Comparison of ENCODE assay signal across 19 cellular contexts in the genomic region with DNA sequence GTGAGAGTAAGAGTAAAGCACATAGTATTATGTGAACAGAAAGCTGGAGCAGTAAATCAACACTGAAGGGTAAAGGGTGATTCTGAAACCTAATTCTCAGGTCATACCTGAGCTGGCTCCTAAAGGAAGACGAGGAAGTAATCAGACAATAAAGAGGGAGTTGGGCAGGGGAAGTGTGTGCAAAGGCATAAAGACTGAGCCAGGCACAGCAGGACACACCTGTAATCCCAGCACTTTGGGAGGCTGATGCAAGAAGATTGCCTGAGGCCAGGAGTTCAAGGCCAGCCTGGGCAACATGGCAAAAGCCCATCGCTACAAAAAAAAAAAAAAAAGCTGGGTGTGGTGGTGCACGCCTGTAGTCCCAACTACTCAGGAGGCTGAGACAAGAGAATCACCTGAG. TPM values are rescaled to one million over a fixed set of nuclear protein-coding genes. Genes with fewer than 3 reads are reported as not detected.
DNase-seq lines count a peak whose midpoint lies in the region; ATAC-seq and TF ChIP-seq lines count a peak whose summit lies in the region.
"Had no signal": no experiment of that assay in that cellular context is flagged by ENCODE, and none has a peak within 500 bp of the region (broad histone marks: within the 10 kb centered on the region; RNA-seq: fewer than 3 reads in every experiment).

No MANE protein-coding gene starts in this region.

- H2BK120ac ChIP-seq in H9 (ENCODE audit: low read depth, low read length, poor library complexity, severe bottlenecking): no peak overlapping the region

- no peak overlapping the region for H3K4me3 ChIP-seq in CD4-positive, alpha-beta memory T cell (ENCODE audit: low read length in 2 of 2)
- no peak overlapping the region for H3K4me3 ChIP-seq in adrenal gland

- H3K36me3 ChIP-seq in CD4-positive, alpha-beta memory T cell (ENCODE audit: insufficient read depth, low read length): no peaks in the 10 kb centered on the region
- H3K36me3 ChIP-seq in adrenal gland (replicated peaks in 1 of 2): peaks cover 0 to 4% of the 10 kb centered on the region in 2 donors

- no peak overlapping the region for H3K23ac ChIP-seq in H9 (ENCODE audit: insufficient read length, low read depth, low read length)

- no peak overlapping the region for H3K4ac ChIP-seq in H9 (ENCODE audit: low read depth, low read length)

- intact Hi-C loops in CD4-positive, alpha-beta memory T cell (cut with micrococcal nuclease): no loop called here
- intact Hi-C loops in adrenal gland (cut with DNase I): no loop called here

- no peak overlapping the region for H2BK12ac ChIP-seq in H9 (ENCODE audit: insufficient read length, low read depth, low read length)

- H3K27me3 Mint-ChIP-seq in CD4-positive, alpha-beta memory T cell: no peaks in the 10 kb centered on the region
- H3K27me3 Mint-ChIP-seq in H9 (ENCODE audit: low read depth): no peaks in the 10 kb centered on the region
- no peaks in the 10 kb centered on the region for H3K27me3 Mint-ChIP-seq in brain
- peaks cover 4% of the 10 kb centered on the region for H3K27me3 Mint-ChIP-seq in nephron progenitor cell (ENCODE audit: low read depth, poor library complexity)
- H3K27me3 Mint-ChIP-seq: IgD-negative memory B cell had no signal

- no peak overlapping the region for H3T11ph ChIP-seq in H9 (ENCODE audit: low read length)

- no peak for ATAC-seq in GM18861 (IDR thresholded peaks at IDR 0.05; ENCODE audit: unreplicated experiment)

- peak overlapping the region in 5 of 7 donors; percentile 1 to 65 (median 34) for H3K27ac Mint-ChIP-seq in CD4-positive, alpha-beta memory T cell
- H3K27ac Mint-ChIP-seq in H9: peak overlapping the region; percentile 44 to 87 (median 59); a peak in 6 of 7 replicates
- peak overlapping the region in 3 of 5 experiments; percentile 7 to 48 (median 48) for H3K27ac Mint-ChIP-seq in brain
- peak overlapping the region; percentile 8 for H3K27ac Mint-ChIP-seq in nephron progenitor cell

- no CpG with 5 or more reads among the region's 3 CpGs for WGBS in H9 (ENCODE audit: extremely low coverage, insufficient read length, low lambda C conversion rate)
- WGBS in adrenal gland, 4 donors: 79 to 89% (median 87%) methylated on average over 3 of the region's 3 CpGs

- TF ChIP-seq CTCF in H9 (conservative IDR thresholded peaks at IDR 0.05) (no peak), brain (conservative IDR thresholded peaks at IDR 0.05) (no peak), nephron progenitor cell (IDR thresholded peaks at IDR 0.05) (no peak), adrenal gland (IDR thresholded peaks at IDR 0.05) (no peak)

- no peak for DNase-seq in CD4-positive, alpha-beta memory T cell
- DNase-seq in H9 (no peak), nephron progenitor cell (no peak), adrenal gland (no peak), pons (ENCODE audit: low spot score) (no peak), COLO829 (ENCODE audit: low spot score) (no peak)
- DNase-seq: Calu3, DMS79, NCI-H1417 treated with DMSO at 0.1 percent for 48 hours, NCI-H1930, NCI-H510A, NCI-H82, SW 1271 had no signal

- H3K18ac ChIP-seq in H9 (ENCODE audit: insufficient read length, low read depth, low read length): no peak overlapping the region

- H3K4me2 ChIP-seq in H9 (ENCODE audit: insufficient read depth, insufficient read length, low read length): no peak overlapping the region

- CTCF ChIA-PET in CD4-positive, alpha-beta memory T cell (lab: Charles Lee; ENCODE audit: partially characterized antibody): interaction anchor here (0.6 to 2.5 kb wide), 6 partner anchors 11 to 57 kb away, joined by 3 to 11 read pairs (median 5); no protein-coding TSS in a partner anchor

- no peak overlapping the region for H3K9ac ChIP-seq in H9 (ENCODE audit: extremely low read depth, insufficient read length, low read length)

- H4K91ac ChIP-seq in H9 (ENCODE audit: insufficient read length, low read depth, low read length): no peak overlapping the region

- H3K4me1 ChIP-seq in CD4-positive, alpha-beta memory T cell (ENCODE audit: insufficient read depth, low read length): peaks cover 8% of the 10 kb centered on the region
- H3K4me1 ChIP-seq in H9 (ENCODE audit: insufficient read depth, low read length) (no peaks in the 10 kb centered on the region), adrenal gland (replicated peaks in 1 of 2) (peaks cover 0 to 17% of the 10 kb centered on the region in 2 donors)

- no peak for TF ChIP-seq POLR2A in adrenal gland (IDR thresholded peaks at IDR 0.05)

- no peak overlapping the region for H4K5ac ChIP-seq in H9 (ENCODE audit: insufficient read length, low read depth, low read length)

- no peak overlapping the region for H3K14ac ChIP-seq in H9 (ENCODE audit: insufficient read depth, low read length)

- H2BK5ac ChIP-seq in H9 (ENCODE audit: insufficient read length, low read length): no peak overlapping the region

- H3K23me2 ChIP-seq in H9 (ENCODE audit: insufficient read length, low read depth, low read length, poor library complexity, severe bottlenecking): no peaks in the 10 kb centered on the region

- no peak overlapping the region for H3K27ac ChIP-seq in CD4-positive, alpha-beta memory T cell (ENCODE audit: low read depth, low read length)
- H3K27ac ChIP-seq in H9 (ENCODE audit: insufficient read length, low read depth, low read length) (no peak overlapping the region), adrenal gland (no peak overlapping the region)

- no peak overlapping the region for H2BK20ac ChIP-seq in H9 (ENCODE audit: low read depth, low read length, poor library complexity, severe bottlenecking)

- no peaks in the 10 kb centered on the region for H3K27me3 ChIP-seq in CD4-positive, alpha-beta memory T cell (ENCODE audit: insufficient read depth, low read length)
- H3K27me3 ChIP-seq in H9 (ENCODE audit: insufficient read depth, low read length) (no peaks in the 10 kb centered on the region), adrenal gland (no peaks in the 10 kb centered on the region)

- H3K79me1 ChIP-seq in H9 (ENCODE audit: insufficient read depth, low read depth, low read length, poor library complexity, severe bottlenecking): peaks cover 10% of the 10 kb centered on the region

- POLR2A ChIA-PET in CD4-positive, alpha-beta memory T cell (lab: Charles Lee; ENCODE audit: partially characterized antibody): no interaction called here

- no peaks in the 10 kb centered on the region for H3K9me3 Mint-ChIP-seq in CD4-positive, alpha-beta memory T cell
- no peaks in the 10 kb centered on the region for H3K9me3 Mint-ChIP-seq in H9
- no peaks in the 10 kb centered on the region for H3K9me3 Mint-ChIP-seq in brain
- no peaks in the 10 kb centered on the region for H3K9me3 Mint-ChIP-seq in nephron progenitor cell
- H3K9me3 Mint-ChIP-seq: IgD-negative memory B cell had no signal

- no peak overlapping the region for H2AK5ac ChIP-seq in H9 (ENCODE audit: insufficient read length, low read length)

- no peak overlapping the region for H4K8ac ChIP-seq in H9 (replicated peaks; ENCODE audit: insufficient read length, low read depth, low read length)

- peaks cover 27% of the 10 kb centered on the region; the same call in 1 of the 2 replicates for H3K79me2 ChIP-seq in H9 (ENCODE audit: insufficient read depth, low read length)

- no peaks in the 10 kb centered on the region for H4K20me1 ChIP-seq in H9 (ENCODE audit: control insufficient read depth, insufficient read depth, insufficient read length)

- no peak overlapping the region for H2AFZ ChIP-seq in H9 (ENCODE audit: low read length)

- H3K9me3 ChIP-seq in CD4-positive, alpha-beta memory T cell (ENCODE audit: control insufficient read depth in 1 of 2, low read length in 2 of 2): no peaks in the 10 kb centered on the region
- H3K9me3 ChIP-seq in H9 (ENCODE audit: control insufficient read depth, low read depth, low read length) (no peaks in the 10 kb centered on the region), adrenal gland (replicated peaks in 1 of 3) (no peaks in the 10 kb centered on the region)

- peaks cover 22 to 48% (median 36%) of the 10 kb centered on the region in 4 donors for H3K4me1 Mint-ChIP-seq in CD4-positive, alpha-beta memory T cell
- H3K4me1 Mint-ChIP-seq in H9 (peaks cover 11 to 13% of the 10 kb centered on the region in 2 experiments), brain (peaks cover 34% of the 10 kb centered on the region), nephron progenitor cell (peaks cover 23% of the 10 kb centered on the region)

- H3K56ac ChIP-seq in H9 (ENCODE audit: insufficient read length, low read depth, low read length): no peak overlapping the region

- H2BK15ac ChIP-seq in H9 (ENCODE audit: low read depth, low read length): no peak overlapping the region

- peaks cover 11 to 33% of the 10 kb centered on the region in 2 donors for H3K36me3 Mint-ChIP-seq in CD4-positive, alpha-beta memory T cell
- peaks cover 1 to 40% (median 23%) of the 10 kb centered on the region in 3 experiments; a peak in 6 of 7 replicates for H3K36me3 Mint-ChIP-seq in H9 (ENCODE audit: insufficient read depth in 1 of 3, low read depth in 3 of 3)
- H3K36me3 Mint-ChIP-seq in brain: peaks cover 18% of the 10 kb centered on the region
- H3K36me3 Mint-ChIP-seq in nephron progenitor cell (ENCODE audit: low read depth): peaks cover 27% of the 10 kb centered on the region

- no peak overlapping the region for H3K4me3 Mint-ChIP-seq in CD4-positive, alpha-beta memory T cell
- H3K4me3 Mint-ChIP-seq in H9: no peak overlapping the region
- H3K4me3 Mint-ChIP-seq in brain: peak overlapping the region in 2 of 5 experiments; percentile 1 to 22
- no peak overlapping the region for H3K4me3 Mint-ChIP-seq in nephron progenitor cell
- H3K4me3 Mint-ChIP-seq: IgD-negative memory B cell had no signal

RNA-seq across cellular contexts. Expression of a gene that starts 9.6 kb away (rescaled TPM):
- total RNA-seq in CD4-positive, alpha-beta memory T cell: 10 to 100 TPM; 69.8 to 77.5 TPM
- polyA plus RNA-seq in CD4-positive, alpha-beta memory T cell: 10 to 100 TPM; 22.6 to 31.2 TPM
- total RNA-seq in H9 (2021) (254 and 263 TPM in 2 replicates), adrenal gland (100 to 1,000 TPM in 5 of 8 donors, 10 to 100 TPM in 3; 86.8 to 237 (median 139) TPM)
- polyA plus RNA-seq in brain (ENCODE audit: insufficient read depth, low read depth, low replicate concordance) (201 TPM), adrenal gland (100 to 1,000 TPM in 1 of 3 donors, 10 to 100 TPM in 2; 55.2 to 172 (median 62.5) TPM)

RNA-seq across cellular contexts. Expression of a gene that starts 22.4 kb away (rescaled TPM):
- 10 to 100 TPM; 77.7 to 81.1 TPM for total RNA-seq in CD4-positive, alpha-beta memory T cell
- 100 to 1,000 TPM; 212 to 238 TPM for polyA plus RNA-seq in CD4-positive, alpha-beta memory T cell
- total RNA-seq in H9 (2021): 40.8 and 43.6 TPM in 2 replicates
- 2.8 TPM for polyA plus RNA-seq in brain (ENCODE audit: insufficient read depth, low read depth, low replicate concordance)
- 10 to 100 TPM in 6 of 8 donors, 1 to 10 TPM in 2; 4.1 to 49.7 (median 20.0) TPM for total RNA-seq in adrenal gland
- polyA plus RNA-seq in adrenal gland: 100 to 1,000 TPM in 1 of 3 donors, 10 to 100 TPM in 2; 52.9 to 118 (median 64.4) TPM

RNA-seq across cellular contexts. Expression of a gene that starts 23.8 kb away (rescaled TPM):
- 10 to 100 TPM; 12.9 to 13.0 TPM for total RNA-seq in CD4-positive, alpha-beta memory T cell
- under 1 TPM; 0.56 to 0.72 TPM for polyA plus RNA-seq in CD4-positive, alpha-beta memory T cell
- total RNA-seq in H9 (2021): 0.37 and 0.53 TPM in 2 replicates
- polyA plus RNA-seq in brain (ENCODE audit: insufficient read depth, low read depth, low replicate concordance): 2.4 TPM
- under 1 TPM in 3 of 8 donors, not detected in 5; 0.15 to 0.40 (median 0.19) TPM for total RNA-seq in adrenal gland
- under 1 TPM in 2 of 3 donors, not detected in 1; 0.84 to 0.88 TPM for polyA plus RNA-seq in adrenal gland
- total RNA-seq: Calu3 had no signal
- polyA plus RNA-seq: IgD-negative memory B cell had no signal

RNA-seq across cellular contexts. Expression of a gene that starts 30.4 kb away (rescaled TPM):
- total RNA-seq in CD4-positive, alpha-beta memory T cell: 1 to 10 TPM; 1.8 to 2.8 TPM
- 1 to 10 TPM in 1 of 2 donors, under 1 TPM in 1; 0.55 to 1.1 TPM for polyA plus RNA-seq in CD4-positive, alpha-beta memory T cell
- total RNA-seq in H9 (2021) (not detected in 2 replicates), adrenal gland (not detected)
- polyA plus RNA-seq in brain (ENCODE audit: insufficient read depth, low read depth, low replicate concordance) (not detected), adrenal gland (not detected)
- total RNA-seq: Calu3, HT1080, LHCN-M2, SK-MEL-5 had no signal

RNA-seq across cellular contexts. Expression of a gene that starts 51.4 kb away (rescaled TPM):
- total RNA-seq in CD4-positive, alpha-beta memory T cell: not detected
- polyA plus RNA-seq in CD4-positive, alpha-beta memory T cell: not detected
- total RNA-seq in H9 (2021) (0.35 and 0.39 TPM in 2 replicates), adrenal gland (under 1 TPM in 7 of 8 donors, not detected in 1; 0.08 to 0.71 (median 0.52) TPM)
- polyA plus RNA-seq in brain (ENCODE audit: insufficient read depth, low read depth, low replicate concordance) (41.5 TPM), adrenal gland (under 1 TPM; 0.08 to 0.17 (median 0.15) TPM)
- polyA plus RNA-seq: IgD-negative memory B cell had no signal

Comparison
In these comparisons a context has a peak if more than half of its experiments do, and no peak if none do; other contexts are left out.
1. H3K27ac Mint-ChIP-seq: peak in every context shown above with its lines; median percentile 59 in H9; 48 in brain; 34 in CD4-positive, alpha-beta memory T cell; 8 in nephron progenitor cell.